24 cellular contexts compared by ENCODE assay signal in the genomic region with DNA sequence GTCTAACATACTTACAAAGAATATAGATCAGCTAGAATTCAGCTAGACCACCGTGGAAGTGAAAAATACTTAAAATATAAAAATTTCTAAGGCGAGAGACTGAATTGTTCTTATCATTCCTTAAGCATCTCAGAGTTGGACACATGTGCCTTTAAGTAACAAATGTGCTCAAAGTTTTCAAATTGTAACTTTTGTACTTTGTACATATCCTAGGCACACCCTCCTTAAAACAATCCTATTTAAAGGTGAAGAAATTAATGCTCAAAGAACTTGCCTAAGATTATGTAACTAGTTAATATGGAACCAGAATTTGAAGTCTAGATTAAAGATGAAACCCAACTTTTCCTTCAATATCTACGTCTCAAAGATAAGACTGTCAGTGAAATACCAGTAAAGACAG.
DNase-seq lines count a peak whose midpoint lies in the region; ATAC-seq and TF ChIP-seq lines count a peak whose summit lies in the region.
"Had no signal": no experiment of that assay in that cellular context is flagged by ENCODE, and none has a peak within 500 bp of the region (broad histone marks: within the 10 kb centered on the region; RNA-seq: fewer than 3 reads in every experiment).

No MANE protein-coding gene starts in this region.

- no peaks in the 10 kb centered on the region for H3K9me3 ChIP-seq in CD8-positive, alpha-beta T cell (ENCODE audit: low read length)
- H3K9me3 ChIP-seq in mucosa of descending colon (no peaks in the 10 kb centered on the region), transverse colon (no peaks in the 10 kb centered on the region)
- H3K9me3 ChIP-seq: HAP-1 had no signal

- TF ChIP-seq POLR2A in transverse colon (IDR thresholded peaks at IDR 0.05): no peak

- peaks cover 26% of the 10 kb centered on the region for H3K36me3 Mint-ChIP-seq in CD8-positive, alpha-beta T cell
- H3K36me3 Mint-ChIP-seq in activated B cell treated with CpG ODN at 0.5 μM for 24 hours (ENCODE audit: low read depth): peaks cover 28% of the 10 kb centered on the region

- H3K36me3 ChIP-seq in CD8-positive, alpha-beta T cell (ENCODE audit: insufficient read depth, low read length): peaks cover 14% of the 10 kb centered on the region
- H3K36me3 ChIP-seq in mucosa of descending colon (ENCODE audit: low read depth): no peaks in the 10 kb centered on the region
- no peaks in the 10 kb centered on the region for H3K36me3 ChIP-seq in transverse colon
- H3K36me3 ChIP-seq: HAP-1 had no signal

- H3K27ac ChIP-seq in CD8-positive, alpha-beta T cell (ENCODE audit: low read depth, low read length): no peak overlapping the region
- peak overlapping the region; percentile 6 to 27 (median 18) for H3K27ac ChIP-seq in transverse colon
- H3K27ac ChIP-seq: C4-2B, SK-N-MC had no signal

- no peak for DNase-seq in CD8-positive, alpha-beta T cell
- DNase-seq in activated B cell treated with CpG ODN at 0.5 μM for 24 hours (no peak), mucosa of descending colon (no peak), transverse colon (no peak), ureter (ENCODE audit: low spot score) (no peak), NCI-H1105 (lab: John Stamatoyannopoulos, UW) (no peak)
- DNase-seq: Calu3, DMS79 treated with DMSO at 0.1 percent for 48 hours, GF-D8, GOT3, HFFc6, Karpas-422, NCI-H1092, NCI-H1436, NCI-H1930, NCI-H2107, NCI-H446, NCI-H524 treated with DMSO at 0.1 percent for 48 hours, NCI-H774, SIG-M5 had no signal

- no peak for ATAC-seq in CD8-positive, alpha-beta T cell
- ATAC-seq in activated B cell treated with CpG ODN at 0.5 μM for 24 hours (ENCODE audit: low read depth) (no peak), mucosa of descending colon (peak; percentile 62), HG03457 (IDR thresholded peaks at IDR 0.05; ENCODE audit: unreplicated experiment) (no peak)

- no peak overlapping the region for H3K4me3 ChIP-seq in CD8-positive, alpha-beta T cell (ENCODE audit: low read depth, low read length)
- no peak overlapping the region for H3K4me3 ChIP-seq in mucosa of descending colon
- no peak overlapping the region for H3K4me3 ChIP-seq in transverse colon
- H3K4me3 ChIP-seq: HAP-1, SK-N-MC had no signal

- H3K27me3 ChIP-seq in CD8-positive, alpha-beta T cell (ENCODE audit: insufficient read depth, low read length): no peaks in the 10 kb centered on the region
- no peaks in the 10 kb centered on the region for H3K27me3 ChIP-seq in transverse colon

- TF ChIP-seq EP300 in transverse colon (IDR thresholded peaks at IDR 0.05; ENCODE audit: low read depth): no peak

- H3K4me1 Mint-ChIP-seq in CD8-positive, alpha-beta T cell (ENCODE audit: low read depth): peaks cover 69% of the 10 kb centered on the region
- H3K4me1 Mint-ChIP-seq in activated B cell treated with CpG ODN at 0.5 μM for 24 hours: peaks cover 55% of the 10 kb centered on the region

- intact Hi-C loops in CD8-positive, alpha-beta T cell (cut with DNase I, micrococcal nuclease): loop anchor here in 1 of 2 experiments (5.0 to 10.0 kb wide), 2 partner anchors 41 to 378 kb away; no protein-coding TSS in a partner anchor
- intact Hi-C loops in activated B cell treated with CpG ODN at 0.5 μM for 24 hours (cut with micrococcal nuclease): no loop called here
- intact Hi-C loops in mucosa of descending colon (cut with DNase I, micrococcal nuclease): loop anchor here in 1 of 2 donors (10.0 kb wide), 1 partner anchor 48 kb away; no protein-coding TSS in a partner anchor
- intact Hi-C loops in transverse colon (cut with DNase I; ENCODE audit: low total_unique reads): no loop called here

- WGBS in transverse colon (ENCODE audit: low coverage in 1 of 2), 2 donors: 73 to 78% methylated on average over 3 of the region's 3 CpGs

- no peak for TF ChIP-seq CTCF in CD8-positive, alpha-beta T cell (IDR thresholded peaks at IDR 0.05)
- TF ChIP-seq CTCF in activated B cell treated with CpG ODN at 0.5 μM for 24 hours (IDR thresholded peaks at IDR 0.05) (no peak), mucosa of descending colon (IDR thresholded peaks at IDR 0.05) (no peak), transverse colon (IDR thresholded peaks at IDR 0.05) (no peak)

- POLR2A ChIA-PET in CD8-positive, alpha-beta T cell (lab: Charles Lee): interaction anchor here (0.6 to 0.7 kb wide), 2 partner anchors 9 to 291 kb away, joined by 3 to 4 read pairs; no protein-coding TSS in a partner anchor
- POLR2A ChIA-PET in activated B cell treated with CpG ODN at 0.5 μM for 24 hours (lab: Charles Lee): no interaction called here

- CTCF ChIA-PET in CD8-positive, alpha-beta T cell (lab: Charles Lee): interaction anchor here (7.5 kb wide), 1 partner anchor 147 kb away, joined by 41 read pairs; no protein-coding TSS in a partner anchor
- CTCF ChIA-PET in activated B cell treated with CpG ODN at 0.5 μM for 24 hours (lab: Charles Lee): interaction anchor here (0.8 to 10.6 kb wide), 2 partner anchors 13 to 147 kb away, joined by 3 to 81 read pairs; no protein-coding TSS in a partner anchor

- H3K27me3 Mint-ChIP-seq in CD8-positive, alpha-beta T cell (ENCODE audit: low read depth): no peaks in the 10 kb centered on the region
- H3K27me3 Mint-ChIP-seq in activated B cell treated with CpG ODN at 0.5 μM for 24 hours: no peaks in the 10 kb centered on the region

- no peaks in the 10 kb centered on the region for H3K9me3 Mint-ChIP-seq in CD8-positive, alpha-beta T cell
- H3K9me3 Mint-ChIP-seq in activated B cell treated with CpG ODN at 0.5 μM for 24 hours: no peaks in the 10 kb centered on the region
- H3K9me3 Mint-ChIP-seq: HFFc6 had no signal

- H3K27ac Mint-ChIP-seq in CD8-positive, alpha-beta T cell: peak overlapping the region; percentile 12
- H3K27ac Mint-ChIP-seq in activated B cell treated with CpG ODN at 0.5 μM for 24 hours: peak overlapping the region; percentile 50
- H3K27ac Mint-ChIP-seq: HFFc6 had no signal

- peaks cover 26% of the 10 kb centered on the region for H3K4me1 ChIP-seq in CD8-positive, alpha-beta T cell (ENCODE audit: insufficient read depth, low read length)
- H3K4me1 ChIP-seq in mucosa of descending colon (ENCODE audit: low read depth) (peaks cover 20% of the 10 kb centered on the region), transverse colon (peaks cover 0 to 56% (median 30%) of the 10 kb centered on the region in 4 donors)

- no peak overlapping the region for H3K4me3 Mint-ChIP-seq in CD8-positive, alpha-beta T cell
- H3K4me3 Mint-ChIP-seq in activated B cell treated with CpG ODN at 0.5 μM for 24 hours: no peak overlapping the region
- H3K4me3 Mint-ChIP-seq: HFFc6 had no signal

- in situ Hi-C loops in transverse colon (cut with MboI; ENCODE audit: low pct_ligation_motif_present in 1 of 4, low pct_unique_long_range_greater_than_20kb in 1 of 4, low sequenced_read_pairs in 3 of 4): loop anchor here in 2 of 4 donors (25.0 kb wide), 1 partner anchor 381 kb away; no protein-coding TSS in a partner anchor
